35 cellular contexts compared by ENCODE assay signal in genomic region chr19:39177736-39178135, GRCh38. TPM values are rescaled to one million over a fixed set of nuclear protein-coding genes. Genes with fewer than 3 reads are reported as not detected.
"Had no signal": no experiment of that assay in that cellular context is flagged by ENCODE, and none has a peak within 500 bp of the region (broad histone marks: within the 10 kb centered on the region; RNA-seq: fewer than 3 reads in every experiment).

No MANE protein-coding gene starts in this region.

- H3K27ac ChIP-seq: neural progenitor cell, ovary, parathyroid adenoma, psoas muscle, skin epidermis, spleen, suprapubic skin, testis, tibial artery, transverse colon, upper lobe of right lung, uterus had no signal

- ATAC-seq: naive thymus-derived CD4-positive, alpha-beta T cell; natural killer cell; psoas muscle; right cardiac atrium; sciatic nerve; stimulated activated memory B cell treated with anti-CD40 and anti-IgM and Interleukin-4, amounts not matched to agents 10 μg/mL and 1 μg/mL and 100 μg/mL, for 72 hours; upper lobe of right lung had no signal

- H3K9ac ChIP-seq: neural progenitor cell, parathyroid adenoma had no signal

- H3K27me3 ChIP-seq: neural progenitor cell, ovary, spleen, suprapubic skin, testis, tibial artery, transverse colon, upper lobe of right lung, uterus had no signal

- H3K4me3 ChIP-seq: neural progenitor cell, ovary, psoas muscle, skin epidermis, smooth muscle cell, spleen, suprapubic skin, testis, tibial artery, transverse colon, upper lobe of right lung, uterus had no signal

- H3K9me3 Mint-ChIP-seq: naive thymus-derived CD4-positive, alpha-beta T cell; natural killer cell; nephron; neural progenitor cell; stimulated activated memory B cell treated with anti-CD40 and anti-IgM and Interleukin-4, amounts not matched to agents 10 μg/mL and 1 μg/mL and 100 μg/mL, for 72 hours; stimulated activated naive CD8-positive, alpha-beta T cell treated with anti-CD3 and anti-CD28 coated beads, Interleukin-15, Interleukin-2, amounts not matched to agents 100 ng/mL and 50 ng/mL, for 24 hours; type B pancreatic cell had no signal

- H3K27me3 Mint-ChIP-seq: naive thymus-derived CD4-positive, alpha-beta T cell; progenitor cell of endocrine pancreas; stimulated activated memory B cell treated with anti-CD40 and anti-IgM and Interleukin-4, amounts not matched to agents 10 μg/mL and 1 μg/mL and 100 μg/mL, for 72 hours; stimulated activated naive CD8-positive, alpha-beta T cell treated with anti-CD3 and anti-CD28 coated beads, Interleukin-15, Interleukin-2, amounts not matched to agents 100 ng/mL and 50 ng/mL, for 24 hours; type B pancreatic cell had no signal

- DNase-seq: naive thymus-derived CD4-positive, alpha-beta T cell; natural killer cell; occipital lobe; posterior cingulate gyrus; psoas muscle; spleen; stimulated activated CD4-positive, alpha-beta T cell treated with anti-CD3 and anti-CD28 coated beads, Interleukin-12 subunit alpha, Interleukin-12 subunit beta, amount 100 ng/mL, for 4 hours; stimulated activated CD4-positive, alpha-beta T cell treated with anti-CD3 and anti-CD28 coated beads, Interleukin-1b, Interleukin-23, amount 100 ng/mL, for 48 hours; stimulated activated CD4-positive, alpha-beta T cell treated with anti-CD3 and anti-CD28 coated beads, Interleukin-4, amount 100 ng/mL, for 1 hour; stimulated activated CD4-positive, alpha-beta T cell treated with anti-CD3 and anti-CD28 coated beads, Interleukin-4, amount 100 ng/mL, for 4 hours; stimulated activated CD8-positive, alpha-beta memory T cell treated with anti-CD3 and anti-CD28 coated beads, Interleukin-4, amount 100 ng/mL, for 48 hours; stimulated activated naive CD4-positive, alpha-beta T cell; tibial artery; transverse colon; upper lobe of right lung; uterus had no signal

- H3K9me3 ChIP-seq: ovary, psoas muscle, spleen, suprapubic skin, testis, tibial artery, transverse colon, upper lobe of right lung, uterus had no signal

- H3K4me1 ChIP-seq: neural progenitor cell, parathyroid adenoma, psoas muscle, spleen, suprapubic skin, testis, tibial artery, transverse colon, upper lobe of right lung, uterus had no signal

- H3K79me2 ChIP-seq: parathyroid adenoma had no signal

- H3K27ac Mint-ChIP-seq: natural killer cell; nephron; neural progenitor cell; progenitor cell of endocrine pancreas; stimulated activated memory B cell treated with anti-CD40 and anti-IgM and Interleukin-4, amounts not matched to agents 10 μg/mL and 1 μg/mL and 100 μg/mL, for 72 hours; stimulated activated naive CD8-positive, alpha-beta T cell treated with anti-CD3 and anti-CD28 coated beads, Interleukin-15, Interleukin-2, amounts not matched to agents 100 ng/mL and 50 ng/mL, for 24 hours; type B pancreatic cell had no signal

- H3K36me3 Mint-ChIP-seq: natural killer cell had no signal

- H3K4me3 Mint-ChIP-seq: naive thymus-derived CD4-positive, alpha-beta T cell; natural killer cell; nephron; neural progenitor cell; stimulated activated memory B cell treated with anti-CD40 and anti-IgM and Interleukin-4, amounts not matched to agents 10 μg/mL and 1 μg/mL and 100 μg/mL, for 72 hours; stimulated activated naive CD8-positive, alpha-beta T cell treated with anti-CD3 and anti-CD28 coated beads, Interleukin-15, Interleukin-2, amounts not matched to agents 100 ng/mL and 50 ng/mL, for 24 hours; type B pancreatic cell had no signal

- H3K4me1 Mint-ChIP-seq: natural killer cell; nephron; stimulated activated memory B cell treated with anti-CD40 and anti-IgM and Interleukin-4, amounts not matched to agents 10 μg/mL and 1 μg/mL and 100 μg/mL, for 72 hours had no signal

- H2AFZ ChIP-seq: neural progenitor cell, parathyroid adenoma had no signal

- H3K4me2 ChIP-seq: neural progenitor cell, smooth muscle cell had no signal

- H3K36me3 ChIP-seq: neural progenitor cell, ovary, uterus had no signal

RNA-seq across cellular contexts. Expression of gene NCCRP1, which starts 19.0 kb away (rescaled TPM):
- total RNA-seq: naive thymus-derived CD4-positive, alpha-beta T cell; natural killer cell; occipital lobe; osteoblast; right cardiac atrium; sciatic nerve; uterus had no signal
- polyA plus RNA-seq: naive thymus-derived CD4-positive, alpha-beta T cell; neural cell; right cardiac atrium had no signal

RNA-seq across cellular contexts. Expression of gene SYCN, which starts 26.3 kb away (rescaled TPM):
- total RNA-seq: naive thymus-derived CD4-positive, alpha-beta T cell; natural killer cell; occipital lobe; osteoblast; progenitor cell of endocrine pancreas; renal cortical epithelial cell; right cardiac atrium; sciatic nerve; smooth muscle cell; spleen; suprapubic skin; transverse colon; upper lobe of right lung; urinary bladder; uterus had no signal
- polyA plus RNA-seq: naive thymus-derived CD4-positive, alpha-beta T cell; neural cell; ovary; psoas muscle; right cardiac atrium; smooth muscle cell; spleen; thymus; urinary bladder had no signal
